In the genomic region with DNA sequence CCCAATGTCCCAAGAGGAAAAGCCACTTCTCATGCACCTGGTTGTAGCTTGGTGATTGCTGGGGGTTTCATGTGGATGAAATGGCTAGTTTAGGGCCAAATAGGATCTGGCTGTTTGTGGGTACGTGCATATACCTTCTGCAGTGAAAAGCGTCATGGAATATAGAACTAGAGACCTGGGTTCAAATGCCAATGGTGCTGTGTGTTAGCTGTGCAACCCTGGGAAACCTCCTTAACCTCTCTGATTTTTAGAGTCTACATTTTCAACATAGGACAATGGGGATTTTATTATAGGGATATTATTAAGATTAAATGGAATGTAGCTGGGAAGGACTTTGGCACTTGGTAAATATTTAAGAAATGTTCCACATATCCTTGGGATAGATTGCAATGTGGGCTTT, we compare ENCODE assay signal across 17 cellular contexts.
DNase-seq lines count a peak whose midpoint lies in the region; ATAC-seq and TF ChIP-seq lines count a peak whose summit lies in the region.
"Had no signal": no experiment of that assay in that cellular context is flagged by ENCODE, and none has a peak within 500 bp of the region (broad histone marks: within the 10 kb centered on the region; RNA-seq: fewer than 3 reads in every experiment).

No MANE protein-coding gene starts in this region.

- H4K20me1 ChIP-seq in KMS-11 (ENCODE audit: insufficient read depth) = no peaks in the 10 kb centered on the region

- H3K36me3 ChIP-seq in KMS-11 (ENCODE audit: insufficient read depth) (no peaks in the 10 kb centered on the region), thyroid gland (no peaks in the 10 kb centered on the region), MG63 (no peaks in the 10 kb centered on the region)
- H3K36me3 ChIP-seq: BE2C had no signal

- ATAC-seq in HG03108 (IDR thresholded peaks at IDR 0.05; ENCODE audit: unreplicated experiment) = no peak

- DNase-seq in coronary artery (ENCODE audit: low spot score) (peak; percentile 4), glutamatergic neuron (no peak), thyroid gland (no peak), AG08395 (ENCODE audit: low spot score) (no peak), MG63 (no peak)
- DNase-seq: BE2C; C1 segment of cervical spinal cord; CD4-positive, CD25-positive, alpha-beta regulatory T cell; CD8-positive, alpha-beta memory T cell; DMS 273 treated with DMSO at 0.1 percent for 48 hours; DMS53; DND-41; EL; HCEC 1CT; HFFc6 had no signal

- H3K4me2 ChIP-seq in KMS-11 = peak overlapping the region; percentile 66

- H3K4me1 Mint-ChIP-seq in glutamatergic neuron (ENCODE audit: low read depth, unreplicated experiment) = peaks cover 60% of the 10 kb centered on the region
- H3K4me1 Mint-ChIP-seq: CD4-positive, CD25-positive, alpha-beta regulatory T cell; CD8-positive, alpha-beta memory T cell had no signal

- H2AFZ ChIP-seq in KMS-11 (ENCODE audit: low read depth) = no peak overlapping the region

- H3K27me3 ChIP-seq in KMS-11 (ENCODE audit: insufficient read depth, low read depth) (no peaks in the 10 kb centered on the region), thyroid gland (no peaks in the 10 kb centered on the region), MG63 (no peaks in the 10 kb centered on the region)
- H3K27me3 ChIP-seq: BE2C had no signal

- peaks cover 2% of the 10 kb centered on the region for H3K27me3 Mint-ChIP-seq in glutamatergic neuron (ENCODE audit: unreplicated experiment)

- H3K4me3 ChIP-seq in KMS-11 (IDR thresholded peaks at IDR 0.05; ENCODE audit: insufficient read depth, low read depth, low read length) (no peak overlapping the region), coronary artery (no peak overlapping the region), thyroid gland (replicated peaks in 1 of 3) (no peak overlapping the region), MG63 (no peak overlapping the region)

- peaks cover 8% of the 10 kb centered on the region for H3K9me3 Mint-ChIP-seq in glutamatergic neuron (ENCODE audit: unreplicated experiment)
- H3K9me3 Mint-ChIP-seq: CD8-positive, alpha-beta memory T cell; HFFc6 had no signal

- H3K36me3 Mint-ChIP-seq in glutamatergic neuron (ENCODE audit: unreplicated experiment) = peaks cover 19% of the 10 kb centered on the region
- H3K36me3 Mint-ChIP-seq: CD4-positive, CD25-positive, alpha-beta regulatory T cell; CD8-positive, alpha-beta memory T cell had no signal

- no peak overlapping the region for H3K27ac Mint-ChIP-seq in glutamatergic neuron (ENCODE audit: unreplicated experiment)
- H3K27ac Mint-ChIP-seq: CD4-positive, CD25-positive, alpha-beta regulatory T cell; CD8-positive, alpha-beta memory T cell; HFFc6 had no signal

- TF ChIP-seq CTCF in KMS-11 (conservative IDR thresholded peaks at IDR 0.05; ENCODE audit: low read depth, low read length) (no peak), coronary artery (IDR thresholded peaks at IDR 0.05) (no peak), glutamatergic neuron (IDR thresholded peaks at IDR 0.05; ENCODE audit: partially characterized antibody, unreplicated experiment) (no peak), thyroid gland (IDR thresholded peaks at IDR 0.05) (no peak)

- intact Hi-C loops in thyroid gland (cut with DNase I) = no loop called here

- H3K4me3 Mint-ChIP-seq in glutamatergic neuron (ENCODE audit: unreplicated experiment) = peak overlapping the region; percentile 83
- H3K4me3 Mint-ChIP-seq: CD4-positive, CD25-positive, alpha-beta regulatory T cell; CD8-positive, alpha-beta memory T cell; HFFc6 had no signal

- WGBS in thyroid gland, 2 donors = 96 to 98% methylated on average over 2 of the region's 2 CpGs

- no peak for TF ChIP-seq POLR2A in thyroid gland (IDR thresholded peaks at IDR 0.05)

- H3K4me1 ChIP-seq in KMS-11 (ENCODE audit: low read depth, poor library complexity, severe bottlenecking) (peaks cover 49% of the 10 kb centered on the region), thyroid gland (peaks cover 31 to 61% of the 10 kb centered on the region in 2 donors)
- H3K4me1 ChIP-seq: BE2C had no signal

- H3K79me2 ChIP-seq in KMS-11 (ENCODE audit: insufficient read depth, low read depth) = peaks cover 58% of the 10 kb centered on the region

- H3K27ac ChIP-seq in KMS-11 (no peak overlapping the region), coronary artery (no peak overlapping the region), thyroid gland (peak overlapping the region; percentile 47 to 69 (median 63))

- no peak overlapping the region for H3K9ac ChIP-seq in KMS-11

- H3K9me3 ChIP-seq in thyroid gland = no peaks in the 10 kb centered on the region
- no peaks in the 10 kb centered on the region for H3K9me3 ChIP-seq in MG63
- H3K9me3 ChIP-seq: BE2C had no signal

Comparison
In these comparisons a context has a peak if more than half of its experiments do, and no peak if none do; other contexts are left out.
1. H3K27ac ChIP-seq: peak in thyroid gland (3 of 3); none in KMS-11 (single experiment) and coronary artery (0 of 2).